In the genomic region with DNA sequence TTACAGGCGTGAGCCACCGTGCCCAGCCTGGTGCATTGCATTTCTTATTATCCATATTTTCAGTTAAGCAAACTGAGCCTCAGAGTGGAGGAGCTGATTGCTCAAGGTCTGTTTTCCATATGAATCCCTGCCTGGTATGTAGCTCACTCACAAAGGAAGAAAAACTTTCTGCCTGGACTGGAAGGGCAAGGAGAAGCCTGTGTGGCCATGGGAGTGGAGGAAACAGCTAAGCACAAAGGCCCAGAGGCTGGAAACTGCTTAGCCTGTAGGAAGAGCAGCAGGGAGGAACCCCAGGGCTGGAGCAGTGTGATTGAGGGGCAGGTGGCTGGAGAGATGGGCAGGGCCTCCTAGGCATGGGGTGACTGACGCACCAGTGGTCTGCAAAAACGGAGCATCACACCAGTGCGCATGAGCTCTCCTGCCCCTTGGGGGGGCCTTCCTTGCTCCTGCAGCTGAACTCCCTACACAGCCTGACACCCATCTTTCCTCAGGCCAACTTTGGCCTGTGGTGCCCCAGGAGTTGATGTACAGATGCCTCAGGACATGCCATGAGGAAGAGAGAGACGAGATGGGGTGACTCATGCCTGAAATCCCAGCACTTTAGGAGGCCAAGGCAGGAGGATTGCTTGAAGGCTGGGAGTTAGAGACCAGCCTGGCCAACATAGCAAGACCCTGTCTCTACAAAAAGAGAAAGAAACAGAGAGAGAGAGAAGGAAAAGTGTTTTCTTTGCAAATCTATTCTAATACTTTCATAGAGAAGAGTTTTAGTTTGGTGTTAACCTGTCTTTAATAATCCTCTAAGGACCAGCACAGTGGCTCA, we compare ENCODE assay signal across 13 cellular contexts. TPM values are rescaled to one million over a fixed set of nuclear protein-coding genes. Genes with fewer than 3 reads are reported as not detected.
DNase-seq lines count a peak whose midpoint lies in the region; ATAC-seq, FAIRE-seq and TF ChIP-seq lines count a peak whose summit lies in the region.
"Had no signal": no experiment of that assay in that cellular context is flagged by ENCODE, and none has a peak within 500 bp of the region (broad histone marks: within the 10 kb centered on the region; RNA-seq: fewer than 3 reads in every experiment).

No MANE protein-coding gene starts in this region.

- peaks cover 14% of the 10 kb centered on the region for H3K36me3 ChIP-seq in CD4-positive, CD25-positive, alpha-beta regulatory T cell (ENCODE audit: control insufficient read depth, insufficient read depth, low read length)
- no peaks in the 10 kb centered on the region for H3K36me3 ChIP-seq in small intestine (ENCODE audit: control insufficient read depth in 2 of 2, insufficient read depth in 2 of 2, low read length in 2 of 2)

- H3K4me3 Mint-ChIP-seq in CD4-positive, CD25-positive, alpha-beta regulatory T cell: peak overlapping the region; percentile 10 to 80 (median 60)
- peak overlapping the region in 3 of 4 donors; percentile 19 to 72 (median 55) for H3K4me3 Mint-ChIP-seq in IgD-negative memory B cell
- peak overlapping the region in 6 of 10 donors; percentile 24 to 66 (median 42) for H3K4me3 Mint-ChIP-seq in naive thymus-derived CD8-positive, alpha-beta T cell
- no peak overlapping the region for H3K4me3 Mint-ChIP-seq in activated CD8-positive, alpha-beta T cell treated with anti-CD3 and anti-CD28 coated beads, Interleukin-2, amount 10 ng/mL, durations not matched to agents 7 days and 5 days

- no peak overlapping the region for H3K27ac ChIP-seq in CD4-positive, CD25-positive, alpha-beta regulatory T cell (ENCODE audit: insufficient read depth, low read length, poor library complexity, severe bottlenecking)
- H3K27ac ChIP-seq in small intestine (ENCODE audit: low read depth in 1 of 2, low read length in 1 of 2): no peak overlapping the region
- H3K27ac ChIP-seq: heart left ventricle, stomach, VCaP had no signal

- ATAC-seq in CD4-positive, CD25-positive, alpha-beta regulatory T cell (ENCODE audit: low read depth in 2 of 2): no peak
- ATAC-seq in naive thymus-derived CD8-positive, alpha-beta T cell: no peak
- no peak for ATAC-seq in activated CD8-positive, alpha-beta T cell treated with anti-CD3 and anti-CD28 coated beads, Interleukin-2, amount 10 ng/mL, durations not matched to agents 7 days and 5 days
- ATAC-seq in HG03520 (IDR thresholded peaks at IDR 0.05; ENCODE audit: unreplicated experiment): no peak
- ATAC-seq: heart left ventricle had no signal

- TF ChIP-seq CTCF in epithelial cell of esophagus (IDR thresholded peaks at IDR 0.05; ENCODE audit: insufficient read depth, low read depth, low read length, missing control alignments): no peak

- H3K27ac Mint-ChIP-seq in CD4-positive, CD25-positive, alpha-beta regulatory T cell: no peak overlapping the region
- peak overlapping the region in 2 of 3 donors; percentile 80 to 84 for H3K27ac Mint-ChIP-seq in IgD-negative memory B cell
- H3K27ac Mint-ChIP-seq in naive thymus-derived CD8-positive, alpha-beta T cell: peak overlapping the region in 6 of 10 donors; percentile 27 to 75 (median 36)
- no peak overlapping the region for H3K27ac Mint-ChIP-seq in activated CD8-positive, alpha-beta T cell treated with anti-CD3 and anti-CD28 coated beads, Interleukin-2, amount 10 ng/mL, durations not matched to agents 7 days and 5 days

- DNase-seq in CD4-positive, CD25-positive, alpha-beta regulatory T cell: no peak
- DNase-seq in epithelial cell of esophagus (ENCODE audit: low read depth) (peak; percentile 64), small intestine (no peak)
- DNase-seq in naive thymus-derived CD8-positive, alpha-beta T cell: no peak
- DNase-seq in activated CD8-positive, alpha-beta T cell treated with anti-CD3 and anti-CD28 coated beads, Interleukin-2, amount 10 ng/mL, durations not matched to agents 7 days and 5 days: no peak
- DNase-seq in activated effector memory CD4-positive, alpha-beta T cell treated with Interleukin-2 at 50 U/mL for 16 hours: no peak
- DNase-seq: NCI-H1092, NCI-H82, stomach had no signal

- H3K27me3 Mint-ChIP-seq in CD4-positive, CD25-positive, alpha-beta regulatory T cell: peaks cover 4% of the 10 kb centered on the region
- peaks cover 1% of the 10 kb centered on the region for H3K27me3 Mint-ChIP-seq in IgD-negative memory B cell
- no peaks in the 10 kb centered on the region for H3K27me3 Mint-ChIP-seq in naive thymus-derived CD8-positive, alpha-beta T cell
- H3K27me3 Mint-ChIP-seq in activated CD8-positive, alpha-beta T cell treated with anti-CD3 and anti-CD28 coated beads, Interleukin-2, amount 10 ng/mL, durations not matched to agents 7 days and 5 days (ENCODE audit: low read depth): no peaks in the 10 kb centered on the region

- WGBS in small intestine, 3 donors: 80 to 85% (median 84%) methylated on average over 6 of the region's 6 CpGs

- FAIRE-seq in small intestine (lab: Jason Lieb, UNC): no peak

- no peaks in the 10 kb centered on the region for H3K9me3 ChIP-seq in CD4-positive, CD25-positive, alpha-beta regulatory T cell (ENCODE audit: control insufficient read depth in 2 of 2, low read length in 2 of 2)
- H3K9me3 ChIP-seq in small intestine (ENCODE audit: control insufficient read depth, low read depth): no peaks in the 10 kb centered on the region
- H3K9me3 ChIP-seq: heart left ventricle, stomach had no signal

- no peak overlapping the region for H3K4me3 ChIP-seq in CD4-positive, CD25-positive, alpha-beta regulatory T cell (ENCODE audit: low read depth, low read length)
- H3K4me3 ChIP-seq in epithelial cell of esophagus (ENCODE audit: low read length) (no peak overlapping the region), small intestine (ENCODE audit: low read depth in 1 of 2, low read length in 2 of 2) (no peak overlapping the region)
- H3K4me3 ChIP-seq: heart left ventricle, stomach had no signal

- H3K4me1 Mint-ChIP-seq in CD4-positive, CD25-positive, alpha-beta regulatory T cell: peaks cover 10 to 26% (median 19%) of the 10 kb centered on the region in 4 donors
- peaks cover 12 to 19% (median 14%) of the 10 kb centered on the region in 3 donors for H3K4me1 Mint-ChIP-seq in IgD-negative memory B cell
- H3K4me1 Mint-ChIP-seq in naive thymus-derived CD8-positive, alpha-beta T cell: peaks cover 10 to 24% (median 20%) of the 10 kb centered on the region in 4 donors
- H3K4me1 Mint-ChIP-seq in activated CD8-positive, alpha-beta T cell treated with anti-CD3 and anti-CD28 coated beads, Interleukin-2, amount 10 ng/mL, durations not matched to agents 7 days and 5 days (ENCODE audit: low read depth): peaks cover 19% of the 10 kb centered on the region

- no peaks in the 10 kb centered on the region for H3K27me3 ChIP-seq in CD4-positive, CD25-positive, alpha-beta regulatory T cell (ENCODE audit: control insufficient read depth, insufficient read depth, low read length)
- no peaks in the 10 kb centered on the region for H3K27me3 ChIP-seq in small intestine (ENCODE audit: control insufficient read depth in 2 of 2, insufficient read depth in 2 of 2, low read length in 2 of 2)
- H3K27me3 ChIP-seq: heart left ventricle, stomach had no signal

- POLR2A ChIA-PET in naive thymus-derived CD8-positive, alpha-beta T cell (lab: Charles Lee): no interaction called here
- POLR2A ChIA-PET in activated CD8-positive, alpha-beta T cell treated with anti-CD3 and anti-CD28 coated beads, Interleukin-2, amount 10 ng/mL, durations not matched to agents 7 days and 5 days (lab: Charles Lee): interaction anchor here (1.0 kb wide), 1 partner anchor 23 kb away, joined by 3 read pairs; no protein-coding TSS in a partner anchor

- H3K4me1 ChIP-seq in CD4-positive, CD25-positive, alpha-beta regulatory T cell (ENCODE audit: control insufficient read depth, insufficient read depth, low read length, poor library complexity, severe bottlenecking): peaks cover 16% of the 10 kb centered on the region
- peaks cover 0 to 5% of the 10 kb centered on the region in 2 donors for H3K4me1 ChIP-seq in small intestine (ENCODE audit: control insufficient read depth in 2 of 2, insufficient read depth in 1 of 2, low read depth in 1 of 2, low read length in 1 of 2)

- peaks cover 15% of the 10 kb centered on the region for H3K36me3 Mint-ChIP-seq in CD4-positive, CD25-positive, alpha-beta regulatory T cell
- H3K36me3 Mint-ChIP-seq in IgD-negative memory B cell: no peaks in the 10 kb centered on the region
- peaks cover 0 to 29% (median 0%) of the 10 kb centered on the region in 3 donors for H3K36me3 Mint-ChIP-seq in naive thymus-derived CD8-positive, alpha-beta T cell
- peaks cover 15% of the 10 kb centered on the region for H3K36me3 Mint-ChIP-seq in activated CD8-positive, alpha-beta T cell treated with anti-CD3 and anti-CD28 coated beads, Interleukin-2, amount 10 ng/mL, durations not matched to agents 7 days and 5 days (ENCODE audit: low read depth)

- H3K9me3 Mint-ChIP-seq in CD4-positive, CD25-positive, alpha-beta regulatory T cell: no peaks in the 10 kb centered on the region
- no peaks in the 10 kb centered on the region for H3K9me3 Mint-ChIP-seq in IgD-negative memory B cell
- no peaks in the 10 kb centered on the region for H3K9me3 Mint-ChIP-seq in naive thymus-derived CD8-positive, alpha-beta T cell
- no peaks in the 10 kb centered on the region for H3K9me3 Mint-ChIP-seq in activated CD8-positive, alpha-beta T cell treated with anti-CD3 and anti-CD28 coated beads, Interleukin-2, amount 10 ng/mL, durations not matched to agents 7 days and 5 days (ENCODE audit: insufficient read depth)

- CTCF ChIA-PET in activated CD8-positive, alpha-beta T cell treated with anti-CD3 and anti-CD28 coated beads, Interleukin-2, amount 10 ng/mL, durations not matched to agents 7 days and 5 days (lab: Charles Lee): interaction anchor here (0.9 to 2.2 kb wide), 2 partner anchors 29 to 88 kb away, joined by 3 to 8 read pairs; a partner anchor contains a TSS

RNA-seq across cellular contexts. Expression of a gene that starts 2.8 kb away (rescaled TPM):
- 263 TPM for total RNA-seq in CD4-positive, CD25-positive, alpha-beta regulatory T cell
- polyA plus RNA-seq in CD4-positive, CD25-positive, alpha-beta regulatory T cell: 100 to 1,000 TPM; 161 to 221 (median 184) TPM
- polyA plus RNA-seq in IgD-negative memory B cell (210 TPM), small intestine (100 to 1,000 TPM in 1 of 3 donors, 10 to 100 TPM in 2; 98.6 to 225 (median 99.4) TPM)
- 100 to 1,000 TPM; 207 to 227 TPM for total RNA-seq in naive thymus-derived CD8-positive, alpha-beta T cell
- 100 to 1,000 TPM; 214 to 304 (median 217) TPM for polyA plus RNA-seq in naive thymus-derived CD8-positive, alpha-beta T cell
- total RNA-seq in activated CD8-positive, alpha-beta T cell treated with anti-CD3 and anti-CD28 coated beads, Interleukin-2, amount 10 ng/mL, durations not matched to agents 7 days and 5 days: 100 to 1,000 TPM; 283 to 291 TPM

RNA-seq across cellular contexts. Expression of a gene that starts 28.8 kb away (rescaled TPM):
- total RNA-seq in CD4-positive, CD25-positive, alpha-beta regulatory T cell: 42.2 TPM
- polyA plus RNA-seq in CD4-positive, CD25-positive, alpha-beta regulatory T cell: 10 to 100 TPM; 34.3 to 58.4 (median 52.9) TPM
- 35.9 TPM for polyA plus RNA-seq in IgD-negative memory B cell
- total RNA-seq in naive thymus-derived CD8-positive, alpha-beta T cell: 10 to 100 TPM; 25.8 to 31.4 TPM
- polyA plus RNA-seq in naive thymus-derived CD8-positive, alpha-beta T cell: 10 to 100 TPM; 21.1 to 40.1 (median 38.2) TPM
- total RNA-seq in activated CD8-positive, alpha-beta T cell treated with anti-CD3 and anti-CD28 coated beads, Interleukin-2, amount 10 ng/mL, durations not matched to agents 7 days and 5 days: 10 to 100 TPM; 26.8 to 28.1 TPM
- polyA plus RNA-seq in small intestine: 10 to 100 TPM; 20.9 to 30.0 (median 28.0) TPM

RNA-seq across cellular contexts. Expression of a gene that starts 51.8 kb away (rescaled TPM):
- total RNA-seq in CD4-positive, CD25-positive, alpha-beta regulatory T cell: 102 TPM
- polyA plus RNA-seq in CD4-positive, CD25-positive, alpha-beta regulatory T cell: 10 to 100 TPM; 50.2 to 62.0 (median 51.6) TPM
- polyA plus RNA-seq in IgD-negative memory B cell (96.8 TPM), small intestine (10 to 100 TPM; 55.7 to 86.8 (median 57.6) TPM)
- 100 to 1,000 TPM; 108 to 112 TPM for total RNA-seq in naive thymus-derived CD8-positive, alpha-beta T cell
- 10 to 100 TPM; 46.9 to 73.6 (median 53.9) TPM for polyA plus RNA-seq in naive thymus-derived CD8-positive, alpha-beta T cell
- 10 to 100 TPM; 92.4 to 92.7 TPM for total RNA-seq in activated CD8-positive, alpha-beta T cell treated with anti-CD3 and anti-CD28 coated beads, Interleukin-2, amount 10 ng/mL, durations not matched to agents 7 days and 5 days

Comparison
In these comparisons a context has a peak if more than half of its experiments do, and no peak if none do; other contexts are left out.
1. H3K27ac Mint-ChIP-seq: peak in IgD-negative memory B cell (2 of 3) and naive thymus-derived CD8-positive, alpha-beta T cell (6 of 10); none in CD4-positive, CD25-positive, alpha-beta regulatory T cell (0 of 3) and activated CD8-positive, alpha-beta T cell treated with anti-CD3 and anti-CD28 coated beads, Interleukin-2, amount 10 ng/mL, durations not matched to agents 7 days and 5 days (single experiment).